Comparison of ENCODE assay signal across 14 cellular contexts in genomic region chr17:340074-340473, GRCh38.
"Had no signal": no experiment of that assay in that cellular context is flagged by ENCODE, and none has a peak within 500 bp of the region (broad histone marks: within the 10 kb centered on the region; RNA-seq: fewer than 3 reads in every experiment).

No MANE protein-coding gene starts in this region.

- H2AFZ ChIP-seq: parathyroid adenoma had no signal

- H3K4me1 ChIP-seq: parathyroid adenoma had no signal

- ATAC-seq: activated T-cell treated with anti-CD3 and anti-CD28 coated beads, Interleukin-2, amount 50 U/mL, for 72 hours; esophagus mucosa; gastrocnemius medialis; heart left ventricle; natural killer cell; stimulated activated naive CD8-positive, alpha-beta T cell treated with anti-CD3 and anti-CD28 coated beads, Interleukin-15, Interleukin-2, amounts not matched to agents 100 U/mL and 50 U/mL, for 24 hours had no signal

- H3K27me3 ChIP-seq: suprapubic skin had no signal

- H3K9ac ChIP-seq: parathyroid adenoma had no signal

- DNase-seq: activated CD4-positive, alpha-beta T cell treated with anti-CD3 and anti-CD28 coated beads, Interleukin-2, amount 50 U/mL, for 4 hours; activated effector memory CD4-positive, alpha-beta T cell treated with anti-CD3 and anti-CD28 coated beads, Interleukin-2, amount 50 U/mL, for 16 hours; activated naive CD4-positive, alpha-beta T cell treated with anti-CD3 and anti-CD28 coated beads, Interleukin-2, amount 50 U/mL, for 16 hours; activated T-cell treated with anti-CD3 and anti-CD28 coated beads, Interleukin-2, amount 50 U/mL, for 72 hours; gastrocnemius medialis; heart left ventricle; left ventricle myocardium inferior; natural killer cell; stimulated activated naive CD8-positive, alpha-beta T cell treated with anti-CD3 and anti-CD28 coated beads, Interleukin-15, Interleukin-2, amounts not matched to agents 100 U/mL and 50 U/mL, for 24 hours had no signal

- H3K4me3 ChIP-seq: coronary artery, gastrocnemius medialis, heart left ventricle, left ventricle myocardium inferior, suprapubic skin had no signal

- H3K27ac ChIP-seq: coronary artery, gastrocnemius medialis, heart left ventricle, left ventricle myocardium inferior, neutrophil, parathyroid adenoma, suprapubic skin had no signal

- H3K9me3 ChIP-seq: gastrocnemius medialis, heart left ventricle, left ventricle myocardium inferior, neutrophil, suprapubic skin had no signal

- H3K36me3 ChIP-seq: gastrocnemius medialis, heart left ventricle, left ventricle myocardium inferior, neutrophil, suprapubic skin had no signal
